Comparison of ENCODE assay signal across 26 cellular contexts in genomic region chr20:3245156-3245555, GRCh38. TPM values are rescaled to one million over a fixed set of nuclear protein-coding genes. Genes with fewer than 3 reads are reported as not detected.
"Had no signal": no experiment of that assay in that cellular context is flagged by ENCODE, and none has a peak within 500 bp of the region (broad histone marks: within the 10 kb centered on the region; RNA-seq: fewer than 3 reads in every experiment).

No MANE protein-coding gene starts in this region.

- DNase-seq: activated CD4-positive, alpha-beta memory T cell treated with anti-CD3 and anti-CD28 coated beads for 36 hours; activated CD4-positive, alpha-beta T cell treated with anti-CD3 and anti-CD28 coated beads for 36 hours; activated CD4-positive, alpha-beta T cell treated with anti-CD3 and anti-CD28 coated beads, Interleukin-2, amount 10 ng/mL, durations not matched to agents 24 days and 14 days; activated CD4-positive, CD25-positive, alpha-beta regulatory T cell; activated CD4-positive, CD25-positive, alpha-beta regulatory T cell treated with anti-CD3 and anti-CD28 coated beads, Interleukin-2, amount 50 U/mL, for 72 hours; activated CD8-positive, alpha-beta memory T cell treated with anti-CD3 and anti-CD28 coated beads, Interleukin-2, amount 10 ng/mL, durations not matched to agents 7 days and 5 days; activated CD8-positive, alpha-beta memory T cell treated with anti-CD3 and anti-CD28 coated beads, Interleukin-2, amount 50 U/mL, for 4 hours; activated CD8-positive, alpha-beta T cell treated with anti-CD3 and anti-CD28 coated beads, Interleukin-2, amount 10 ng/mL, durations not matched to agents 7 days and 5 days; activated effector memory CD4-positive, alpha-beta T cell treated with anti-CD3 and anti-CD28 coated beads, Interleukin-2, amount 50 U/mL, for 16 hours; activated naive CD4-positive, alpha-beta T cell treated with anti-CD3 and anti-CD28 coated beads for 36 hours; activated naive CD8-positive, alpha-beta T cell treated with anti-CD3 and anti-CD28 coated beads, Interleukin-2, amount 10 ng/mL, durations not matched to agents 7 days and 5 days; activated T-cell treated with anti-CD3 and anti-CD28 coated beads, Interleukin-2, amount 50 U/mL, for 1 hour; activated T-cell treated with anti-CD3 and anti-CD28 coated beads, Interleukin-2, amount 50 U/mL, for 48 hours; dorsolateral prefrontal cortex; effector memory CD4-positive, alpha-beta T cell; erythroblast; foreskin keratinocyte; SW 1271; T-cell; T1000 had no signal

- H3K27me3 ChIP-seq: ascending aorta, breast epithelium had no signal

- ATAC-seq: activated CD4-positive, alpha-beta T cell treated with anti-CD3 and anti-CD28 coated beads for 36 hours; activated CD8-positive, alpha-beta memory T cell treated with anti-CD3 and anti-CD28 coated beads, Interleukin-2, amount 10 ng/mL, durations not matched to agents 7 days and 5 days; activated CD8-positive, alpha-beta T cell treated with anti-CD3 and anti-CD28 coated beads, Interleukin-2, amount 10 ng/mL, durations not matched to agents 7 days and 5 days; foreskin keratinocyte; gastroesophageal sphincter; T-cell had no signal

- H3K4me1 ChIP-seq: breast epithelium, foreskin keratinocyte had no signal

- H3K4me3 ChIP-seq: ascending aorta, breast epithelium, cardiac muscle cell, coronary artery, dorsolateral prefrontal cortex, esophagus muscularis mucosa, gastroesophageal sphincter had no signal

- H3K27ac ChIP-seq: ascending aorta, breast epithelium, cardiac muscle cell, coronary artery, dorsolateral prefrontal cortex, esophagus muscularis mucosa, foreskin keratinocyte, gastroesophageal sphincter had no signal

- H3K36me3 ChIP-seq: ascending aorta, breast epithelium, cardiac muscle cell had no signal

- H3K9me3 ChIP-seq: ascending aorta, breast epithelium, esophagus muscularis mucosa, gastroesophageal sphincter had no signal

RNA-seq across cellular contexts. Expression of gene SLC4A11, which starts 6.2 kb away (rescaled TPM):
- polyA plus RNA-seq: cardiac muscle cell had no signal
